Comparison of ENCODE assay signal across 8 cellular contexts in genomic region chr6:119347466-119348307, GRCh38. TPM values are rescaled to one million over a fixed set of nuclear protein-coding genes. Genes with fewer than 3 reads are reported as not detected.
DNase-seq lines count a peak whose midpoint lies in the region; ATAC-seq and TF ChIP-seq lines count a peak whose summit lies in the region.

No MANE protein-coding gene starts in this region.

- H3K4me1 ChIP-seq in urinary bladder (ENCODE audit: insufficient read depth) = peaks cover 2% of the 10 kb centered on the region

- TF ChIP-seq CTCF in GM13976 (IDR thresholded peaks at IDR 0.05; ENCODE audit: borderline replicate concordance, control extremely low read depth, extremely low read depth, insufficient read depth, missing control alignments) = no peak
- TF ChIP-seq CTCF in natural killer cell (IDR thresholded peaks at IDR 0.05) = no peak

- DNase-seq in GM13976 (ENCODE audit: low spot score) = peak; percentile 37
- peak; percentile 49 for DNase-seq in activated CD4-positive, alpha-beta memory T cell treated with anti-CD3 and anti-CD28 coated beads for 36 hours
- peak; percentile 72 to 78 for DNase-seq in erythroblast (lab: John Stamatoyannopoulos, UW)
- DNase-seq in natural killer cell = peak; percentile 41
- DNase-seq in foreskin melanocyte = no peak

- H3K9me3 Mint-ChIP-seq in IgD-negative memory B cell (no peaks in the 10 kb centered on the region), natural killer cell (no peaks in the 10 kb centered on the region)
- no peaks in the 10 kb centered on the region for H3K9me3 Mint-ChIP-seq in activated CD4-positive, alpha-beta memory T cell treated with anti-CD3 and anti-CD28 coated beads for 36 hours

- intact Hi-C loops in activated CD4-positive, alpha-beta memory T cell treated with anti-CD3 and anti-CD28 coated beads for 36 hours (cut with micrococcal nuclease) = loop anchor here (1.0 to 10.0 kb wide), 5 partner anchors 10 to 1987 kb away; partner anchors contain the start of genes NUS1 and TBC1D32
- intact Hi-C loops in natural killer cell (cut with micrococcal nuclease) = loop anchor here (1.0 to 5.0 kb wide), 2 partner anchors 33 to 455 kb away; partner anchors contain the start of gene ASF1A

- in situ Hi-C loops in GM13976 (cut with MboI; ENCODE audit: low sequenced_read_pairs, unreplicated experiment) = loop anchor here (10.0 kb wide), 1 partner anchor 203 kb away; no protein-coding TSS in a partner anchor

- POLR2A ChIA-PET in activated CD4-positive, alpha-beta memory T cell treated with anti-CD3 and anti-CD28 coated beads for 36 hours (lab: Charles Lee) = interaction anchor here (0.7 to 2.8 kb wide), 4 partner anchors 11 to 39 kb away, joined by 3 to 15 read pairs (median 4); no protein-coding TSS in a partner anchor

- H3K27me3 Mint-ChIP-seq in IgD-negative memory B cell (no peaks in the 10 kb centered on the region), natural killer cell (ENCODE audit: low read depth in 2 of 2) (no peaks in the 10 kb centered on the region)
- no peaks in the 10 kb centered on the region for H3K27me3 Mint-ChIP-seq in activated CD4-positive, alpha-beta memory T cell treated with anti-CD3 and anti-CD28 coated beads for 36 hours

- H3K4me1 Mint-ChIP-seq in IgD-negative memory B cell (peaks cover 20 to 43% (median 33%) of the 10 kb centered on the region in 3 donors), natural killer cell (peaks cover 58 to 64% of the 10 kb centered on the region in 2 donors)
- peaks cover 55% of the 10 kb centered on the region for H3K4me1 Mint-ChIP-seq in activated CD4-positive, alpha-beta memory T cell treated with anti-CD3 and anti-CD28 coated beads for 36 hours (ENCODE audit: low read depth)

- ATAC-seq in GM21619 (IDR thresholded peaks at IDR 0.05; ENCODE audit: unreplicated experiment) = peak; percentile 27
- peak in 2 of 3 donors; percentile 12 to 25 for ATAC-seq in natural killer cell

- H3K36me3 ChIP-seq in urinary bladder (ENCODE audit: insufficient read depth) = no peaks in the 10 kb centered on the region

- peak overlapping the region; percentile 96 for H3K4me3 ChIP-seq in urinary bladder (ENCODE audit: low read depth, low read length)

- H3K36me3 Mint-ChIP-seq in IgD-negative memory B cell (no peaks in the 10 kb centered on the region), natural killer cell (no peaks in the 10 kb centered on the region)
- peaks cover 4% of the 10 kb centered on the region for H3K36me3 Mint-ChIP-seq in activated CD4-positive, alpha-beta memory T cell treated with anti-CD3 and anti-CD28 coated beads for 36 hours

- WGBS in urinary bladder = 8% methylated on average over 24 of the region's 24 CpGs

- H3K4me3 Mint-ChIP-seq in IgD-negative memory B cell = peak overlapping the region; percentile 87 to 98 (median 92)
- peak overlapping the region; percentile 94 for H3K4me3 Mint-ChIP-seq in activated CD4-positive, alpha-beta memory T cell treated with anti-CD3 and anti-CD28 coated beads for 36 hours
- H3K4me3 Mint-ChIP-seq in natural killer cell = peak overlapping the region; percentile 93

- peak overlapping the region; percentile 75 to 92 (median 84) for H3K27ac Mint-ChIP-seq in IgD-negative memory B cell
- peak overlapping the region; percentile 73 for H3K27ac Mint-ChIP-seq in activated CD4-positive, alpha-beta memory T cell treated with anti-CD3 and anti-CD28 coated beads for 36 hours
- peak overlapping the region; percentile 88 to 94 for H3K27ac Mint-ChIP-seq in natural killer cell

- CTCF ChIA-PET in activated CD4-positive, alpha-beta memory T cell treated with anti-CD3 and anti-CD28 coated beads for 36 hours (lab: Charles Lee) = interaction anchor here (0.7 to 2.2 kb wide), 13 partner anchors 13 to 281 kb away, joined by 3 to 11 read pairs (median 3); no protein-coding TSS in a partner anchor

- no peak for TF ChIP-seq POLR2A in erythroblast (IDR thresholded peaks at IDR 0.05; ENCODE audit: low read length)

- peak overlapping the region; percentile 11 for H3K27ac ChIP-seq in urinary bladder (ENCODE audit: low read depth)

RNA-seq across cellular contexts. Expression of gene MAN1A1, which starts 1.9 kb away (rescaled TPM):
- polyA plus RNA-seq in IgD-negative memory B cell (16.9 TPM), urinary bladder (98.6 TPM)
- 10 to 100 TPM; 21.8 to 23.9 TPM for total RNA-seq in activated CD4-positive, alpha-beta memory T cell treated with anti-CD3 and anti-CD28 coated beads for 36 hours
- total RNA-seq in natural killer cell (10 to 100 TPM; 45.6 to 54.6 (median 53.6) TPM), urinary bladder (245 TPM)
